14 cellular contexts compared by ENCODE assay signal in genomic region chr3:98784666-98785600, GRCh38. TPM values are rescaled to one million over a fixed set of nuclear protein-coding genes. Genes with fewer than 3 reads are reported as not detected.
DNase-seq lines count a peak whose midpoint lies in the region; ATAC-seq, FAIRE-seq and TF ChIP-seq lines count a peak whose summit lies in the region.
"Had no signal": no experiment of that assay in that cellular context is flagged by ENCODE, and none has a peak within 500 bp of the region (broad histone marks: within the 10 kb centered on the region; RNA-seq: fewer than 3 reads in every experiment).

No MANE protein-coding gene starts in this region.

- H2AFZ ChIP-seq in HepG2 (ENCODE audit: low read length): no peak overlapping the region

- peak in 1 of 2 experiments; percentile 19; a peak in 1 of 4 replicates for TF ChIP-seq EP300 in HepG2 (IDR thresholded peaks at IDR 0.05; ENCODE audit: low read depth in 2 of 2, low read length in 2 of 2)
- no peak for TF ChIP-seq EP300 in HepG2 (CRISPR knock-in tag; IDR thresholded peaks at IDR 0.05; ENCODE audit: borderline replicate concordance)

- H3K9me3 Mint-ChIP-seq in MCF 10A (ENCODE audit: unreplicated experiment) (no peaks in the 10 kb centered on the region), endodermal cell (no peaks in the 10 kb centered on the region), immature natural killer cell (no peaks in the 10 kb centered on the region)
- H3K9me3 Mint-ChIP-seq: activated CD4-positive, alpha-beta T cell treated with anti-CD3 and anti-CD28 coated beads, Interleukin-2, amount 10 ng/mL, durations not matched to agents 24 days and 14 days had no signal

- no peak for TF ChIP-seq POLR2A in HepG2 (IDR thresholded peaks at IDR 0.05; ENCODE audit: insufficient read depth in 1 of 2, low read depth in 2 of 2, low read length in 2 of 2)

- H3K27ac Mint-ChIP-seq in MCF 10A (ENCODE audit: low read depth, unreplicated experiment) (peak overlapping the region; percentile 38), endodermal cell (no peak overlapping the region), immature natural killer cell (no peak overlapping the region)
- H3K27ac Mint-ChIP-seq: activated CD4-positive, alpha-beta T cell treated with anti-CD3 and anti-CD28 coated beads, Interleukin-2, amount 10 ng/mL, durations not matched to agents 24 days and 14 days had no signal

- peak overlapping the region; percentile 70 for H3K27ac ChIP-seq in HepG2 (ENCODE audit: extremely low read length, insufficient read depth, low read length)
- H3K27ac ChIP-seq in endodermal cell (ENCODE audit: low read depth, low read length): no peak overlapping the region
- H3K27ac ChIP-seq: cardiac muscle cell, KMS-11 had no signal

- H3K36me3 Mint-ChIP-seq in MCF 10A (ENCODE audit: insufficient read depth, unreplicated experiment) (peaks cover 7% of the 10 kb centered on the region), endodermal cell (ENCODE audit: low read depth) (peaks cover 2% of the 10 kb centered on the region), immature natural killer cell (no peaks in the 10 kb centered on the region)

- intact Hi-C loops in MCF 10A (cut with micrococcal nuclease) (no loop called here), HepG2 (cut with micrococcal nuclease; ENCODE audit: unreplicated experiment) (loop anchor here (5.0 kb wide), 1 partner anchor 93 kb away; no protein-coding TSS in a partner anchor)

- H3K4me1 Mint-ChIP-seq in MCF 10A (ENCODE audit: insufficient read depth, unreplicated experiment) (peaks cover 42% of the 10 kb centered on the region), endodermal cell (peaks cover 2% of the 10 kb centered on the region), immature natural killer cell (no peaks in the 10 kb centered on the region)

- no peak for ATAC-seq in HepG2
- ATAC-seq in GM18907 (IDR thresholded peaks at IDR 0.05; ENCODE audit: unreplicated experiment): no peak

- no peak for TF ChIP-seq CTCF in AG04449 (IDR thresholded peaks at IDR 0.05; ENCODE audit: insufficient read depth, low read length, missing control alignments)
- TF ChIP-seq CTCF in MCF 10A (IDR thresholded peaks at IDR 0.05; ENCODE audit: unreplicated experiment): no peak
- no peak for TF ChIP-seq CTCF in HepG2 (CRISPR knock-in tag; IDR thresholded peaks at IDR 0.05)
- no peak for TF ChIP-seq CTCF in endodermal cell (conservative IDR thresholded peaks at IDR 0.05)

- peak; percentile 84 for DNase-seq in AG04449 (ENCODE audit: low read depth, low spot score)
- peak; percentile 85 for DNase-seq in LHCN-M2 (ENCODE audit: low read depth)
- DNase-seq in MCF 10A (ENCODE audit: unreplicated experiment): peak; percentile 81
- peak; percentile 44 for DNase-seq in HepG2 (ENCODE audit: low spot score)
- no peak for DNase-seq in G401 (ENCODE audit: low spot score)
- no peak for DNase-seq in endodermal cell
- DNase-seq in immature natural killer cell: no peak
- DNase-seq: activated CD4-positive, alpha-beta T cell treated with anti-CD3 and anti-CD28 coated beads, Interleukin-2, amount 10 ng/mL, durations not matched to agents 24 days and 14 days; small intestine had no signal

- BruUV-seq in MCF 10A (replicated peaks; lab: Mats Ljungman, UMichigan): no TSS peak
- BruUV-seq in HepG2 (replicated peaks; lab: Mats Ljungman, UMichigan): no TSS peak

- H3K4me3 Mint-ChIP-seq in MCF 10A (ENCODE audit: unreplicated experiment): peak overlapping the region; percentile 1
- no peak overlapping the region for H3K4me3 Mint-ChIP-seq in endodermal cell
- no peak overlapping the region for H3K4me3 Mint-ChIP-seq in immature natural killer cell
- H3K4me3 Mint-ChIP-seq: activated CD4-positive, alpha-beta T cell treated with anti-CD3 and anti-CD28 coated beads, Interleukin-2, amount 10 ng/mL, durations not matched to agents 24 days and 14 days had no signal

- H3K4me1 ChIP-seq in HepG2 (ENCODE audit: insufficient read depth, low read length) (peaks cover 83% of the 10 kb centered on the region), endodermal cell (ENCODE audit: control insufficient read depth, insufficient read depth, low read length) (no peaks in the 10 kb centered on the region)

- peaks cover 2% of the 10 kb centered on the region for H3K79me2 ChIP-seq in HepG2 (ENCODE audit: insufficient read depth, low read length)

- H3K36me3 ChIP-seq in HepG2 (replicated peaks in 1 of 2; ENCODE audit: control insufficient read depth in 1 of 2, insufficient read depth in 2 of 2, low read length in 2 of 2) (peaks cover 2 to 8% of the 10 kb centered on the region in 2 experiments; a peak in 3 of 5 replicates), endodermal cell (ENCODE audit: control insufficient read depth, insufficient read depth, low read length) (no peaks in the 10 kb centered on the region)

- WGBS in HepG2 (ENCODE audit: low lambda C conversion rate): 39% methylated on average over 3 of the region's 3 CpGs
- WGBS in endodermal cell (ENCODE audit: insufficient coverage in 1 of 2, insufficient read length in 1 of 2), 2 experiments: 70 to 82% methylated on average over 2 of the region's 3 CpGs

- TF ChIP-seq RAD21 in HepG2 (CRISPR knock-in tag; IDR thresholded peaks at IDR 0.05): no peak

- no peak overlapping the region for H3K9ac ChIP-seq in HepG2 (ENCODE audit: insufficient read depth, low read depth, low read length)
- H3K9ac ChIP-seq in endodermal cell (ENCODE audit: extremely low read depth, low read length, poor library complexity, severe bottlenecking): no peak overlapping the region
- H3K9ac ChIP-seq: BLaER1 treated with 17β-estradiol and CSF1 and Interleukin-3, amounts not matched to agents 10 nM and 100 nM; KMS-11 had no signal

- no peaks in the 10 kb centered on the region for H3K9me3 ChIP-seq in HepG2 (ENCODE audit: low read length)
- no peaks in the 10 kb centered on the region for H3K9me3 ChIP-seq in endodermal cell (ENCODE audit: control insufficient read depth, low read length)

- H3K27me3 ChIP-seq in HepG2 (ENCODE audit: control insufficient read depth in 1 of 2, insufficient read depth in 2 of 2, low read length in 2 of 2) (no peaks in the 10 kb centered on the region), endodermal cell (ENCODE audit: control insufficient read depth, insufficient read depth, low read length, poor library complexity, severe bottlenecking) (no peaks in the 10 kb centered on the region)
- H3K27me3 ChIP-seq: BLaER1 treated with 17β-estradiol and CSF1 and Interleukin-3, amounts not matched to agents 10 nM and 100 nM; cardiac muscle cell had no signal

- H3K4me2 ChIP-seq in HepG2 (ENCODE audit: low read depth, low read length): peak overlapping the region; percentile 14

- H3K4me3 ChIP-seq in AG04449 (ENCODE audit: low read depth, low read length) (no peak overlapping the region), HepG2 (replicated peaks in 1 of 3; ENCODE audit: insufficient read depth in 1 of 3, low read depth in 2 of 3, low read length in 3 of 3) (no peak overlapping the region; a peak in 1 of 6 replicates), endodermal cell (ENCODE audit: low read length) (no peak overlapping the region)
- H3K4me3 ChIP-seq: BLaER1 treated with 17β-estradiol and CSF1 and Interleukin-3, amounts not matched to agents 10 nM and 100 nM; cardiac muscle cell had no signal

- CTCF ChIA-PET in AG04449 (lab: Yijun Ruan, JAX): interaction anchor here (0.7 to 2.0 kb wide), 3 partner anchors 9 to 184 kb away, joined by 3 to 5 read pairs (median 4); no protein-coding TSS in a partner anchor
- CTCF ChIA-PET in MCF 10A (lab: Yijun Ruan, JAX): interaction anchor here (0.6 to 2.0 kb wide), 10 partner anchors 9 to 1021 kb away, joined by 3 to 12 read pairs (median 4); no protein-coding TSS in a partner anchor
- CTCF ChIA-PET in HepG2 (lab: Yijun Ruan, JAX; ENCODE audit: low intra/inter-chr PET ratio, low total read pairs): no interaction called here

- in situ Hi-C loops in HepG2 (cut with HindIII; ENCODE audit: extremely low pct_ligation_motif_present, low pct_unique_long_range_greater_than_20kb) (no loop called here), G401 (cut with HindIII; ENCODE audit: low sequenced_read_pairs) (no loop called here)

- H3K27me3 Mint-ChIP-seq in MCF 10A (ENCODE audit: insufficient read depth, unreplicated experiment) (no peaks in the 10 kb centered on the region), endodermal cell (ENCODE audit: insufficient read depth) (no peaks in the 10 kb centered on the region), immature natural killer cell (ENCODE audit: low read depth in 3 of 3) (peaks cover 0 to 1% (median 0%) of the 10 kb centered on the region in 3 donors)

- no peak for FAIRE-seq in HepG2 (lab: Jason Lieb, UNC)
- FAIRE-seq: islet of Langerhans, small intestine had no signal

- POLR2A ChIA-PET in AG04449 (lab: Yijun Ruan, JAX): no interaction called here
- POLR2A ChIA-PET in MCF 10A (lab: Yijun Ruan, JAX): interaction anchor here (0.7 to 2.3 kb wide), 9 partner anchors 9 to 983 kb away, joined by 3 to 8 read pairs (median 5); partner anchors contain the start of genes CPOX and DCBLD2
- POLR2A ChIA-PET in HepG2 (lab: Yijun Ruan, JAX): interaction anchor here (1.0 to 1.5 kb wide), 5 partner anchors 7 to 53 kb away, joined by 3 to 7 read pairs (median 3); no protein-coding TSS in a partner anchor

- no peaks in the 10 kb centered on the region for H4K20me1 ChIP-seq in HepG2 (ENCODE audit: insufficient read depth, low read length)

RNA-seq across cellular contexts. Expression of gene ST3GAL6, which starts 21.8 kb away (rescaled TPM):
- 0.63 and 3.8 TPM in 2 replicates for total RNA-seq in LHCN-M2 (2014; rRNA removed)
- 0.22 TPM for polyA plus RNA-seq in LHCN-M2 (2012)
- total RNA-seq in MCF 10A (2022): 1.2 and 1.5 TPM in 2 replicates
- 16.3 and 23.2 TPM in 2 replicates for total RNA-seq in HepG2 (2016; rRNA removed; fragmentation: Illumina TruSeq; extraction: Trizol)
- total RNA-seq in HepG2 (2016; cell fraction: cytosol; rRNA removed; fragmentation: Illumina TruSeq; extraction: Trizol; ENCODE audit: low read depth): 42.6 and 48.7 TPM in 2 replicates
- total RNA-seq in HepG2 (2016; cell fraction: insoluble cytoplasmic fraction; rRNA removed; fragmentation: Illumina TruSeq; extraction: Trizol): 18.1 and 25.7 TPM in 2 replicates
- total RNA-seq in HepG2 (2016; cell fraction: membrane; rRNA removed; fragmentation: Illumina TruSeq; extraction: Trizol): 26.9 and 29.4 TPM in 2 replicates
- total RNA-seq in HepG2 (2016; cell fraction: nucleus; rRNA removed; fragmentation: Illumina TruSeq; extraction: Trizol): 36.0 and 39.4 TPM in 2 replicates
- polyA plus RNA-seq in HepG2 (2011; rRNA removed): 11.7 and 17.5 TPM in 2 replicates
- 6.4 and 9.1 TPM in 2 replicates for polyA plus RNA-seq in HepG2 (2011; cell fraction: cytosol; rRNA removed)
- polyA plus RNA-seq in HepG2 (2011; cell fraction: nucleus; rRNA removed): 12.3 and 12.7 TPM in 2 replicates
- 12.2 and 16.3 TPM in 2 replicates for polyA plus RNA-seq in HepG2 (2012)
- 8.6 and 11.5 TPM in 2 replicates for polyA plus RNA-seq in HepG2 (2016; cell fraction: cytosol; fragmentation: Illumina TruSeq; extraction: Trizol; ENCODE audit: low read depth)
- 18.1 and 18.9 TPM in 2 replicates for polyA plus RNA-seq in HepG2 (2016; cell fraction: insoluble cytoplasmic fraction; fragmentation: Illumina TruSeq; extraction: Trizol; ENCODE audit: low read depth)
- 13.3 and 15.7 TPM in 2 replicates for polyA plus RNA-seq in HepG2 (2016; cell fraction: membrane; fragmentation: Illumina TruSeq; extraction: Trizol; ENCODE audit: low read depth)
- polyA plus RNA-seq in HepG2 (2016; cell fraction: nucleus; fragmentation: Illumina TruSeq; extraction: Trizol; ENCODE audit: insufficient read depth, low read depth): 68.6 and 70.2 TPM in 2 replicates
- polyA minus RNA-seq in HepG2 (2011; rRNA and poly(A)+ RNA removed; ENCODE audit: low replicate concordance): 12.2 TPM in 1 of 2 replicates, not detected in the other
- polyA minus RNA-seq in HepG2 (2011; cell fraction: cytosol; rRNA and poly(A)+ RNA removed): 13.5 and 16.5 TPM in 2 replicates
- 33.6 and 35.4 TPM in 2 replicates for polyA minus RNA-seq in HepG2 (2011; cell fraction: nucleus; rRNA and poly(A)+ RNA removed)
- not detected in 2 replicates for total RNA-seq in G401 (2014; rRNA removed; shearing (Covaris generic))
- 1 to 10 TPM; 8.1 to 9.9 TPM for total RNA-seq in endodermal cell
- polyA plus RNA-seq in endodermal cell (2013, experiment 1 of 2): 11.2 TPM
- polyA plus RNA-seq in endodermal cell (2013, experiment 2 of 2): 9.0 TPM
- under 1 TPM in 1 of 3 donors, not detected in 2; 0.57 TPM for polyA plus RNA-seq in immature natural killer cell
- total RNA-seq: activated CD4-positive, alpha-beta T cell treated with anti-CD3 and anti-CD28 coated beads, Interleukin-2, amount 10 ng/mL, durations not matched to agents 24 days and 14 days had no signal

Comparison
In these comparisons a context has a peak if more than half of its experiments do, and no peak if none do; other contexts are left out.
1. DNase-seq: peak in AG04449 (single experiment), LHCN-M2 (single experiment), MCF 10A (single experiment) and HepG2 (single experiment); none in G401 (single experiment), endodermal cell (single experiment) and immature natural killer cell (0 of 3).